22 cellular contexts compared by ENCODE assay signal in the genomic region with DNA sequence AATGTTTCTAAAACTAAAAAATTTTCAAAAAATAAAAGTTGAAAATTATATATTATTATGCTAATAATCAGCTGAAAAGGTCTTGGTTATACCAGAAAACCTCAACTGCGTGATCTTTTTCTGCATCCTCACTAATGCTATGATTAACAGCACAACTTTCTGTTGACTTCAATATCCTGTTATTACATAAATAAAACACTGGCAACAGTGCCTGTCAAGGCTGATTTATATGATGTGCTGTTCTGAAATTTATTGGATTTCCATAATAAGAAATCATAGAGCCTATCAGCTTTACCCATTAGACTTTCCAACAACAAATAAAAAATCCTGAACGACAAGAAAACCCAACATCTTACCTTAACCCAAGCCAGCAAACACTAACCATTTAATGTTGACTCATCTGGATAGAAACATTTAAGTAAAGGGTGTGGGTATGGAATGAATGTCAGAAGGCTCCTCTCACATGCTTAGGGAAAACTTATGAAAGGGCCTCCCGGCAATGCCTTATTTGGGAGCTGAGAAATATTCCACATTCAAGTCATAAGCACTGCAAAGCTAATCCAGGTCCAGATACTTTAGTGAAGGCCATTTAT.
A peak's percentile ranks its signal among the peaks of the same experiment; 100 is the strongest.
DNase-seq lines count a peak whose midpoint lies in the region; ATAC-seq, FAIRE-seq and TF ChIP-seq lines count a peak whose summit lies in the region.
"Had no signal": no experiment of that assay in that cellular context is flagged by ENCODE, and none has a peak within 500 bp of the region (broad histone marks: within the 10 kb centered on the region; RNA-seq: fewer than 3 reads in every experiment).

No MANE protein-coding gene starts in this region.

- POLR2A ChIA-PET in MCF 10A (lab: Yijun Ruan, JAX) = interaction anchor here (0.9 to 2.6 kb wide), 4 partner anchors 9 to 42 kb away, joined by 3 to 10 read pairs (median 6); no protein-coding TSS in a partner anchor

- H3K4me1 Mint-ChIP-seq in MCF 10A (ENCODE audit: insufficient read depth, unreplicated experiment) (peaks cover 5% of the 10 kb centered on the region), chondrocyte (ENCODE audit: low read depth) (peaks cover 25% of the 10 kb centered on the region)
- H3K4me1 Mint-ChIP-seq in activated CD8-positive, alpha-beta memory T cell treated with anti-CD3 and anti-CD28 coated beads, Interleukin-2, amount 10 ng/mL, durations not matched to agents 7 days and 5 days = peaks cover 4% of the 10 kb centered on the region

- peaks cover 2% of the 10 kb centered on the region for H3K79me2 ChIP-seq in keratinocyte (ENCODE audit: control insufficient read depth, insufficient read depth, low read length)

- peaks cover 21% of the 10 kb centered on the region for H3K36me3 Mint-ChIP-seq in MCF 10A (ENCODE audit: insufficient read depth, unreplicated experiment)
- H3K36me3 Mint-ChIP-seq in chondrocyte (ENCODE audit: low read depth) = peaks cover 2% of the 10 kb centered on the region
- H3K36me3 Mint-ChIP-seq in activated CD8-positive, alpha-beta memory T cell treated with anti-CD3 and anti-CD28 coated beads, Interleukin-2, amount 10 ng/mL, durations not matched to agents 7 days and 5 days = peaks cover 3% of the 10 kb centered on the region
- H3K36me3 Mint-ChIP-seq: stimulated activated effector memory CD8-positive, alpha-beta T cell treated with anti-CD3 and anti-CD28 coated beads, Interleukin-12 subunit alpha, Interleukin-12 subunit beta, amount 100 ng/mL, for 72 hours had no signal

- no peak overlapping the region for H2AFZ ChIP-seq in keratinocyte (ENCODE audit: control insufficient read depth, low read length)

- peak; percentile 48 for DNase-seq in MCF 10A (ENCODE audit: unreplicated experiment)
- no peak for DNase-seq in breast epithelium (ENCODE audit: low spot score in 2 of 2)
- no peak for DNase-seq in chondrocyte (ENCODE audit: low spot score)
- DNase-seq in keratinocyte (ENCODE audit: low read depth, low spot score) = no peak
- DNase-seq in pons (ENCODE audit: low spot score) = no peak
- DNase-seq in NCI-H1105 (lab: John Stamatoyannopoulos, UW) = no peak
- no peak for DNase-seq in activated CD8-positive, alpha-beta memory T cell treated with anti-CD3 and anti-CD28 coated beads, Interleukin-2, amount 10 ng/mL, durations not matched to agents 7 days and 5 days
- DNase-seq: activated CD4-positive, alpha-beta T cell treated with anti-CD3 and anti-CD28 coated beads, Interleukin-2, amount 50 U/mL, for 4 hours; activated T-cell treated with anti-CD3 and anti-CD28 coated beads, Interleukin-2, amount 50 U/mL, for 48 hours; CD8-positive, alpha-beta memory T cell; heart right ventricle; kidney glomerular epithelial cell; mucosa of descending colon; NCI-H2171; SJCRH30; small intestine had no signal

- H3K9me1 ChIP-seq in keratinocyte (ENCODE audit: control insufficient read depth, extremely low read depth, insufficient read depth, low read length) = no peaks in the 10 kb centered on the region

- no peaks in the 10 kb centered on the region for H3K27me3 Mint-ChIP-seq in MCF 10A (ENCODE audit: insufficient read depth, unreplicated experiment)
- H3K27me3 Mint-ChIP-seq in chondrocyte (ENCODE audit: low read depth) = no peaks in the 10 kb centered on the region
- H3K27me3 Mint-ChIP-seq in activated CD8-positive, alpha-beta memory T cell treated with anti-CD3 and anti-CD28 coated beads, Interleukin-2, amount 10 ng/mL, durations not matched to agents 7 days and 5 days = no peaks in the 10 kb centered on the region
- H3K27me3 Mint-ChIP-seq: CD8-positive, alpha-beta memory T cell; IgD-negative memory B cell had no signal

- H3K27ac Mint-ChIP-seq in MCF 10A (ENCODE audit: low read depth, unreplicated experiment) (peak overlapping the region; percentile 84), chondrocyte (ENCODE audit: unreplicated experiment) (peak overlapping the region; percentile 84)
- H3K27ac Mint-ChIP-seq in activated CD8-positive, alpha-beta memory T cell treated with anti-CD3 and anti-CD28 coated beads, Interleukin-2, amount 10 ng/mL, durations not matched to agents 7 days and 5 days = no peak overlapping the region
- H3K27ac Mint-ChIP-seq: IgD-negative memory B cell; stimulated activated effector memory CD8-positive, alpha-beta T cell treated with anti-CD3 and anti-CD28 coated beads, Interleukin-12 subunit alpha, Interleukin-12 subunit beta, amount 100 ng/mL, for 72 hours had no signal

- H3K4me1 ChIP-seq in breast epithelium = no peaks in the 10 kb centered on the region
- H3K4me1 ChIP-seq in keratinocyte (ENCODE audit: control insufficient read depth, extremely low read depth, insufficient read depth, low read length) = peaks cover 10% of the 10 kb centered on the region
- H3K4me1 ChIP-seq: SJCRH30 had no signal

- no peaks in the 10 kb centered on the region for H3K9me3 ChIP-seq in breast epithelium
- no peaks in the 10 kb centered on the region for H3K9me3 ChIP-seq in keratinocyte (ENCODE audit: control insufficient read depth, low read depth, low read length)
- H3K9me3 ChIP-seq: heart right ventricle, mucosa of descending colon, SJCRH30, tibial nerve had no signal

- no peak overlapping the region for H3K4me3 ChIP-seq in breast epithelium
- H3K4me3 ChIP-seq in keratinocyte (ENCODE audit: control insufficient read depth in 2 of 3, extremely low read depth in 1 of 3, insufficient read depth in 2 of 3, low read depth in 1 of 3, low read length in 3 of 3) = no peak overlapping the region
- H3K4me3 ChIP-seq: heart right ventricle, mucosa of descending colon, SJCRH30, tibial nerve had no signal

- dilution Hi-C loops in keratinocyte (cut with MboI; ENCODE audit: extremely low pct_ligation_motif_present, low sequenced_read_pairs) = no loop called here

- CTCF ChIA-PET in MCF 10A (lab: Yijun Ruan, JAX) = no interaction called here
- CTCF ChIA-PET in activated CD8-positive, alpha-beta memory T cell treated with anti-CD3 and anti-CD28 coated beads, Interleukin-2, amount 10 ng/mL, durations not matched to agents 7 days and 5 days (lab: Charles Lee) = interaction anchor here (0.7 to 1.6 kb wide), 5 partner anchors 11 to 254 kb away, joined by 3 to 5 read pairs (median 3); no protein-coding TSS in a partner anchor

- no peaks in the 10 kb centered on the region for H3K27me3 ChIP-seq in breast epithelium
- no peaks in the 10 kb centered on the region for H3K27me3 ChIP-seq in keratinocyte (ENCODE audit: control insufficient read depth, extremely low read depth, insufficient read depth, low read length)
- H3K27me3 ChIP-seq: heart right ventricle, SJCRH30, tibial nerve had no signal

- no peaks in the 10 kb centered on the region for H4K20me1 ChIP-seq in keratinocyte (ENCODE audit: control insufficient read depth, extremely low read depth, insufficient read depth, low read length)

- peak; percentile 66 for FAIRE-seq in keratinocyte (lab: Jason Lieb, UNC)
- FAIRE-seq: A204.1, small intestine had no signal

- no peak for ATAC-seq in HG03280 (IDR thresholded peaks at IDR 0.05; ENCODE audit: unreplicated experiment)
- no peak for ATAC-seq in activated CD8-positive, alpha-beta memory T cell treated with anti-CD3 and anti-CD28 coated beads, Interleukin-2, amount 10 ng/mL, durations not matched to agents 7 days and 5 days
- ATAC-seq: HCT116; heart right ventricle; mucosa of descending colon; stimulated activated effector memory CD8-positive, alpha-beta T cell treated with anti-CD3 and anti-CD28 coated beads, Interleukin-12 subunit alpha, Interleukin-12 subunit beta, amount 100 ng/mL, for 72 hours had no signal

- H3K36me3 ChIP-seq in breast epithelium (no peaks in the 10 kb centered on the region), keratinocyte (ENCODE audit: control insufficient read depth in 2 of 2, extremely low read depth in 1 of 2, insufficient read depth in 2 of 2, low read length in 2 of 2) (no peaks in the 10 kb centered on the region)

- TF ChIP-seq POLR2A in breast epithelium (IDR thresholded peaks at IDR 0.05) = no peak

- BruUV-seq in MCF 10A (replicated peaks; lab: Mats Ljungman, UMichigan) = no TSS peak

- H3K9me3 Mint-ChIP-seq in MCF 10A (ENCODE audit: unreplicated experiment) = no peaks in the 10 kb centered on the region
- H3K9me3 Mint-ChIP-seq in chondrocyte (ENCODE audit: low read depth) = no peaks in the 10 kb centered on the region
- no peaks in the 10 kb centered on the region for H3K9me3 Mint-ChIP-seq in activated CD8-positive, alpha-beta memory T cell treated with anti-CD3 and anti-CD28 coated beads, Interleukin-2, amount 10 ng/mL, durations not matched to agents 7 days and 5 days (ENCODE audit: low read depth)
- H3K9me3 Mint-ChIP-seq: CD8-positive, alpha-beta memory T cell; IgD-negative memory B cell; stimulated activated effector memory CD8-positive, alpha-beta T cell treated with anti-CD3 and anti-CD28 coated beads, Interleukin-12 subunit alpha, Interleukin-12 subunit beta, amount 100 ng/mL, for 72 hours had no signal

- H3K9ac ChIP-seq in keratinocyte (ENCODE audit: control insufficient read depth, extremely low read depth, insufficient read depth, low read length) = no peak overlapping the region

- TF ChIP-seq CTCF in MCF 10A (IDR thresholded peaks at IDR 0.05; ENCODE audit: unreplicated experiment) (no peak), breast epithelium (IDR thresholded peaks at IDR 0.05) (no peak), chondrocyte (IDR thresholded peaks at IDR 0.05) (no peak), keratinocyte (optimal IDR thresholded peaks at IDR 0.05 in 1 of 3, IDR thresholded peaks at IDR 0.05 in 1 of 3, conservative IDR thresholded peaks at IDR 0.05 in 1 of 3; ENCODE audit: extremely low read depth in 1 of 3, insufficient read depth in 2 of 3, low read length in 3 of 3) (no peak)

- peak overlapping the region; percentile 41 for H3K4me2 ChIP-seq in keratinocyte (ENCODE audit: control insufficient read depth, extremely low read depth, insufficient read depth, low read depth, low read length)

- intact Hi-C loops in MCF 10A (cut with micrococcal nuclease) (no loop called here), breast epithelium (cut with DNase I; ENCODE audit: low total_unique reads) (no loop called here)

- H3K4me3 Mint-ChIP-seq in MCF 10A (ENCODE audit: unreplicated experiment) (no peak overlapping the region), chondrocyte (ENCODE audit: unreplicated experiment) (no peak overlapping the region)
- H3K4me3 Mint-ChIP-seq in activated CD8-positive, alpha-beta memory T cell treated with anti-CD3 and anti-CD28 coated beads, Interleukin-2, amount 10 ng/mL, durations not matched to agents 7 days and 5 days = no peak overlapping the region
- H3K4me3 Mint-ChIP-seq: CD8-positive, alpha-beta memory T cell; IgD-negative memory B cell; stimulated activated effector memory CD8-positive, alpha-beta T cell treated with anti-CD3 and anti-CD28 coated beads, Interleukin-12 subunit alpha, Interleukin-12 subunit beta, amount 100 ng/mL, for 72 hours had no signal

- H3K27ac ChIP-seq in breast epithelium (no peak overlapping the region), keratinocyte (ENCODE audit: control insufficient read depth, insufficient read depth, low read length) (peak overlapping the region; percentile 17)
- H3K27ac ChIP-seq: heart right ventricle, SJCRH30, tibial nerve had no signal
